In genomic region chr6:27312950-27313271, GRCh38 we compare ENCODE assay signal across 9 cellular contexts. TPM values are rescaled to one million over a fixed set of nuclear protein-coding genes. Genes with fewer than 3 reads are reported as not detected.
DNase-seq lines count a peak whose midpoint lies in the region; ATAC-seq and TF ChIP-seq lines count a peak whose summit lies in the region.
"Had no signal": no experiment of that assay in that cellular context is flagged by ENCODE, and none has a peak within 500 bp of the region (broad histone marks: within the 10 kb centered on the region; RNA-seq: fewer than 3 reads in every experiment).

No MANE protein-coding gene starts in this region.

- peaks cover 14% of the 10 kb centered on the region for H3K4me1 Mint-ChIP-seq in osteocyte (ENCODE audit: unreplicated experiment)

- no peaks in the 10 kb centered on the region for H3K36me3 ChIP-seq in HUES6 (ENCODE audit: control insufficient read depth, insufficient read depth, low read length)
- H3K36me3 ChIP-seq in colonic mucosa = no peaks in the 10 kb centered on the region

- TF ChIP-seq CTCF in colonic mucosa (IDR thresholded peaks at IDR 0.05) (no peak), osteocyte (IDR thresholded peaks at IDR 0.05) (no peak)

- H3K27ac ChIP-seq in HUES6 (ENCODE audit: low read depth, low read length) = no peak overlapping the region
- H3K27ac ChIP-seq in colonic mucosa = no peak overlapping the region

- H3K4me3 ChIP-seq in HUES6 (ENCODE audit: low read depth, low read length) = peak overlapping the region; percentile 77
- peak overlapping the region; percentile 54 for H3K4me3 ChIP-seq in colonic mucosa

- ATAC-seq in GM18517 (IDR thresholded peaks at IDR 0.05; ENCODE audit: unreplicated experiment) = peak; percentile 13

- DNase-seq in colonic mucosa (no peak), osteocyte (ENCODE audit: extremely low spot score, unreplicated experiment) (no peak), NCI-H2107 treated with DMSO at 0.1 percent for 48 hours (lab: John Stamatoyannopoulos, UW; ENCODE audit: unreplicated experiment) (no peak), posterior vena cava (ENCODE audit: low spot score) (no peak), middle frontal gyrus (ENCODE audit: extremely low spot score, low spot score) (no peak), DMS114 treated with DMSO at 0.1 percent for 48 hours (lab: John Stamatoyannopoulos, UW; ENCODE audit: unreplicated experiment) (no peak)

- H3K9me3 Mint-ChIP-seq in osteocyte (ENCODE audit: unreplicated experiment) = peaks cover 6% of the 10 kb centered on the region

- H3K27me3 ChIP-seq in HUES6 (ENCODE audit: control insufficient read depth, insufficient read depth, low read length) (peaks cover 47% of the 10 kb centered on the region), colonic mucosa (peaks cover 25% of the 10 kb centered on the region)

- H3K36me3 Mint-ChIP-seq in osteocyte (ENCODE audit: unreplicated experiment) = no peaks in the 10 kb centered on the region

- H3K4me3 Mint-ChIP-seq in osteocyte (ENCODE audit: unreplicated experiment) = peak overlapping the region; percentile 73

- intact Hi-C loops in colonic mucosa (cut with DNase I) (loop anchor here (5.0 to 10.0 kb wide), 3 partner anchors 204 to 452 kb away; no protein-coding TSS in a partner anchor), posterior vena cava (cut with DNase I) (no loop called here)

- H3K27me3 Mint-ChIP-seq in osteocyte (ENCODE audit: unreplicated experiment) = peaks cover 67% of the 10 kb centered on the region

- H3K4me1 ChIP-seq in HUES6 (ENCODE audit: control insufficient read depth, insufficient read depth, low read length) (no peaks in the 10 kb centered on the region), colonic mucosa (no peaks in the 10 kb centered on the region)

- no peak overlapping the region for H3K27ac Mint-ChIP-seq in osteocyte (ENCODE audit: unreplicated experiment)

- H3K9ac ChIP-seq in HUES6 (ENCODE audit: low read length) (no peak overlapping the region), colonic mucosa (ENCODE audit: low read depth in 2 of 2, low read length in 2 of 2) (no peak overlapping the region)

- H3K9me3 ChIP-seq in HUES6 (ENCODE audit: control insufficient read depth, insufficient read depth, low read depth, low read length) (peaks cover 4% of the 10 kb centered on the region; the same call in 1 of the 2 replicates), colonic mucosa (no peaks in the 10 kb centered on the region)

RNA-seq across cellular contexts. Expression of gene POM121L2, which starts 0.8 kb away (rescaled TPM):
- total RNA-seq in colonic mucosa (under 1 TPM; 0.07 to 0.13 TPM), osteocyte (not detected in 2 replicates), posterior vena cava (not detected)
- total RNA-seq: NCI-H460 had no signal
